ENCODE assay signal across 8 cellular contexts in genomic region chr6:99852031-99852430, GRCh38.
"Had no signal": no experiment of that assay in that cellular context is flagged by ENCODE, and none has a peak within 500 bp of the region (broad histone marks: within the 10 kb centered on the region; RNA-seq: fewer than 3 reads in every experiment).

No MANE protein-coding gene starts in this region.

- H3K4me1 ChIP-seq: HAP-1 had no signal

- H3K9me3 ChIP-seq: HAP-1 had no signal

- H3K27ac Mint-ChIP-seq: GM23338, H9, HFFc6 had no signal

- H3K36me3 ChIP-seq: HAP-1 had no signal

- H3K4me3 ChIP-seq: GM23248, GM23338, HAP-1 had no signal

- H3K27ac ChIP-seq: GM23248 had no signal

- H3K9me3 Mint-ChIP-seq: GM23338, H9, HFFc6 had no signal

- DNase-seq: GM23248, GOT3, H7, H9, HCEC 1CT, HFFc6 had no signal

- H3K4me3 Mint-ChIP-seq: GM23338, H9, HFFc6 had no signal
